In the genomic region with DNA sequence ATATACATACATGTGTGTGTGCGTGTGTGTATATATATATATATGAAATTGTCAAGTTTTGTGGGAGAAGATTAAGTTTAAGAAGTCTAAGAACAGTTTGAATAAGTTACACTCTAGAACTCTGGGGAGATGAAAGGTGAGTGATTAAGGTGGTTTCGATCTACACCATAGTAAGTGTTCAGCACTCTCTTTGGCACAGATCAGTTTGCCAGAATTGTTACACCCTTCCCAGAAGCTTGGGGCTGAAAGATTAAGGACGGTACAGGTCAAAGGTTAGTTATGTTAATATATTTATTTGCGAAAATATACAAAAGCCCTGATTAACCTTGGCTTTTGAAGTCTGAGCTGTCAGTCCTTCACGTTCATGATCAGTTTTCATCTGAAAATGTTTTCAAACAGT, we compare ENCODE assay signal across 22 cellular contexts.
DNase-seq lines count a peak whose midpoint lies in the region; ATAC-seq, FAIRE-seq and TF ChIP-seq lines count a peak whose summit lies in the region.
"Had no signal": no experiment of that assay in that cellular context is flagged by ENCODE, and none has a peak within 500 bp of the region (broad histone marks: within the 10 kb centered on the region; RNA-seq: fewer than 3 reads in every experiment).

No MANE protein-coding gene starts in this region.

- dilution Hi-C loops in keratinocyte (cut with MboI; ENCODE audit: extremely low pct_ligation_motif_present, low sequenced_read_pairs), result no loop called here

- no peaks in the 10 kb centered on the region for H3K27me3 ChIP-seq in PC-9 (ENCODE audit: insufficient read depth, low read depth)
- no peaks in the 10 kb centered on the region for H3K27me3 ChIP-seq in keratinocyte (ENCODE audit: control insufficient read depth, extremely low read depth, insufficient read depth, low read length)

- H3K79me2 ChIP-seq in PC-9 (ENCODE audit: low read depth) (no peaks in the 10 kb centered on the region), keratinocyte (ENCODE audit: control insufficient read depth, insufficient read depth, low read length) (no peaks in the 10 kb centered on the region)

- H4K20me1 ChIP-seq in PC-9 (ENCODE audit: insufficient read depth), result no peaks in the 10 kb centered on the region
- no peaks in the 10 kb centered on the region for H4K20me1 ChIP-seq in keratinocyte (ENCODE audit: control insufficient read depth, extremely low read depth, insufficient read depth, low read length)

- H2AFZ ChIP-seq in PC-9 (no peak overlapping the region), keratinocyte (ENCODE audit: control insufficient read depth, low read length) (peak overlapping the region; percentile 49)

- H3K4me1 Mint-ChIP-seq in type B pancreatic cell (ENCODE audit: unreplicated experiment), result peaks cover 10% of the 10 kb centered on the region

- ATAC-seq in left lobe of liver, result no peak

- H3K4me2 ChIP-seq in PC-9 (peak overlapping the region; percentile 61), keratinocyte (ENCODE audit: control insufficient read depth, extremely low read depth, insufficient read depth, low read depth, low read length) (peak overlapping the region; percentile 28)

- H3K4me3 ChIP-seq in PC-9 (no peak overlapping the region), keratinocyte (ENCODE audit: control insufficient read depth in 2 of 3, extremely low read depth in 1 of 3, insufficient read depth in 2 of 3, low read depth in 1 of 3, low read length in 3 of 3) (peak overlapping the region in 2 of 3 experiments; percentile 6 to 21)
- H3K4me3 ChIP-seq: HAP-1 had no signal

- peaks cover 30% of the 10 kb centered on the region for H3F3A ChIP-seq in PC-9 (ENCODE audit: insufficient read depth, low read depth)

- H3K27me3 Mint-ChIP-seq in type B pancreatic cell, result no peaks in the 10 kb centered on the region

- H3K9me3 ChIP-seq in PC-9 (ENCODE audit: insufficient read depth, low read depth), result peaks cover 19% of the 10 kb centered on the region; the same call in 1 of the 2 replicates
- no peaks in the 10 kb centered on the region for H3K9me3 ChIP-seq in keratinocyte (ENCODE audit: control insufficient read depth, low read depth, low read length)
- H3K9me3 ChIP-seq: BE2C, HAP-1 had no signal

- CTCF ChIA-PET in PC-9 (lab: Charles Lee), result no interaction called here

- no peaks in the 10 kb centered on the region for H3K9me3 Mint-ChIP-seq in type B pancreatic cell
- H3K9me3 Mint-ChIP-seq: HFFc6 had no signal

- no TSS peak for BruUV-seq in PC-9 (replicated peaks; lab: Mats Ljungman, UMichigan)

- no peaks in the 10 kb centered on the region for H3K9me1 ChIP-seq in keratinocyte (ENCODE audit: control insufficient read depth, extremely low read depth, insufficient read depth, low read length)

- intact Hi-C loops in PC-9 (cut with micrococcal nuclease; ENCODE audit: unreplicated experiment), result loop anchor here (2.0 kb wide), 1 partner anchor 61 kb away; no protein-coding TSS in a partner anchor

- H3K4me3 Mint-ChIP-seq in type B pancreatic cell, result no peak overlapping the region
- H3K4me3 Mint-ChIP-seq: HFFc6 had no signal

- peak overlapping the region; percentile 85 for H3K9ac ChIP-seq in keratinocyte (ENCODE audit: control insufficient read depth, extremely low read depth, insufficient read depth, low read length)

- no peaks in the 10 kb centered on the region; the same call in 1 of the 2 replicates for H3K36me3 ChIP-seq in PC-9 (ENCODE audit: low read depth)
- no peaks in the 10 kb centered on the region for H3K36me3 ChIP-seq in keratinocyte (ENCODE audit: control insufficient read depth in 2 of 2, extremely low read depth in 1 of 2, insufficient read depth in 2 of 2, low read length in 2 of 2)
- H3K36me3 ChIP-seq: BE2C, HAP-1 had no signal

- no peak for TF ChIP-seq CTCF in PC-9 (conservative IDR thresholded peaks at IDR 0.05)
- TF ChIP-seq CTCF in keratinocyte (optimal IDR thresholded peaks at IDR 0.05 in 1 of 3, IDR thresholded peaks at IDR 0.05 in 1 of 3, conservative IDR thresholded peaks at IDR 0.05 in 1 of 3; ENCODE audit: extremely low read depth in 1 of 3, insufficient read depth in 2 of 3, low read length in 3 of 3), result no peak
- no peak for TF ChIP-seq CTCF in type B pancreatic cell (conservative IDR thresholded peaks at IDR 0.05)

- POLR2A ChIA-PET in PC-9 (lab: Charles Lee; ENCODE audit: unreplicated experiment), result no interaction called here

- peak; percentile 32 for FAIRE-seq in keratinocyte (lab: Jason Lieb, UNC)
- FAIRE-seq: D721Med, GM18507 had no signal

- no peaks in the 10 kb centered on the region for H3K36me3 Mint-ChIP-seq in type B pancreatic cell

- DNase-seq in PC-9 (no peak), epithelial cell of prostate (ENCODE audit: low read depth, low spot score) (no peak), keratinocyte (ENCODE audit: low read depth, low spot score) (no peak), type B pancreatic cell (ENCODE audit: extremely low spot score, unreplicated experiment) (no peak), epidermal melanocyte (ENCODE audit: insufficient read length, low spot score) (no peak), mucosa of gallbladder (ENCODE audit: low spot score) (no peak), left lobe of liver (ENCODE audit: low spot score) (no peak), AG08395 (ENCODE audit: low spot score) (no peak)
- DNase-seq: BE2C; GOT3; HFFc6; KBM-7; MM.1S; NCI-H1694; NCI-H2029 treated with DMSO at 0.1 percent for 48 hours; NCI-H446 treated with DMSO at 0.1 percent for 48 hours; NK-92 treated with Interleukin-12 subunit alpha and Interleukin-12 subunit beta, amount 100 ng/mL, for 24 hours; RPMI8226; SHP77 treated with DMSO at 0.1 percent for 48 hours had no signal

- no peaks in the 10 kb centered on the region for H3K9me2 ChIP-seq in PC-9 (ENCODE audit: insufficient read depth)

- H3K4me1 ChIP-seq in PC-9 (replicated peaks; ENCODE audit: insufficient read depth), result peaks cover 52% of the 10 kb centered on the region
- peaks cover 51% of the 10 kb centered on the region for H3K4me1 ChIP-seq in keratinocyte (ENCODE audit: control insufficient read depth, extremely low read depth, insufficient read depth, low read length)
- H3K4me1 ChIP-seq: BE2C had no signal

- peak overlapping the region; percentile 98 for H3K27ac Mint-ChIP-seq in type B pancreatic cell
- H3K27ac Mint-ChIP-seq: HFFc6 had no signal

- H3K27ac ChIP-seq in PC-9, result peak overlapping the region; percentile 96
- H3K27ac ChIP-seq in epithelial cell of prostate, result peak overlapping the region; percentile 97
- peak overlapping the region; percentile 98 for H3K27ac ChIP-seq in keratinocyte (ENCODE audit: control insufficient read depth, insufficient read depth, low read length)
